ENCODE assay signal across 29 cellular contexts in genomic region chr2:29382486-29382885, GRCh38.
"Had no signal": no experiment of that assay in that cellular context is flagged by ENCODE, and none has a peak within 500 bp of the region (broad histone marks: within the 10 kb centered on the region; RNA-seq: fewer than 3 reads in every experiment).

No MANE protein-coding gene starts in this region.

- H3K9me3 ChIP-seq: colonic mucosa, esophagus squamous epithelium, mucosa of descending colon, neutrophil, pancreas, right lobe of liver, stomach, thyroid gland, vagina had no signal

- DNase-seq: colonic mucosa; effector memory CD8-positive, alpha-beta T cell; erythroblast; esophagus squamous epithelium; hypothalamus; immature natural killer cell; mucosa of descending colon; naive B cell; pancreas; retina; right lobe of liver; stimulated activated CD4-positive, alpha-beta T cell treated with anti-CD3 and anti-CD28 coated beads, Interleukin-12 subunit alpha, Interleukin-12 subunit beta, amount 100 ng/mL, for 4 hours; stimulated activated CD4-positive, alpha-beta T cell treated with anti-CD3 and anti-CD28 coated beads, Interleukin-1b, Interleukin-23, amount 100 ng/mL, for 48 hours; stimulated activated CD4-positive, alpha-beta T cell treated with anti-CD3 and anti-CD28 coated beads, Interleukin-4, amount 100 ng/mL, for 1 hour; stimulated activated CD8-positive, alpha-beta memory T cell treated with anti-CD3 and anti-CD28 coated beads, Interleukin-4, amount 100 ng/mL, for 48 hours; stimulated activated naive CD4-positive, alpha-beta T cell treated with Interleukin-2 at 50 U/mL for 16 hours; stomach; thyroid gland; trophoblast cell had no signal

- H3K4me3 ChIP-seq: colonic mucosa, esophagus squamous epithelium, lung, mucosa of descending colon, pancreas, right lobe of liver, smooth muscle cell, stomach, thyroid gland, vagina had no signal

- H3K9me3 Mint-ChIP-seq: dendritic cell treated with granulocyte-macrophage colony-stimulating factor and Interleukin-4, amounts not matched to agents 40 ng/mL and 50 ng/mL, for 4 days; effector memory CD8-positive, alpha-beta T cell; immature natural killer cell; memory B cell; mesothelial cell of epicardium; natural killer cell treated with Interleukin-12 subunit alpha and Interleukin-12 subunit beta and Interleukin-15 and Interleukin-18, amount 100 ng/mL, for 72 hours had no signal

- H3K4me3 Mint-ChIP-seq: dendritic cell treated with granulocyte-macrophage colony-stimulating factor and Interleukin-4, amounts not matched to agents 40 ng/mL and 50 ng/mL, for 4 days; effector memory CD8-positive, alpha-beta T cell; immature natural killer cell; memory B cell; mesothelial cell of epicardium; naive B cell; natural killer cell treated with Interleukin-12 subunit alpha and Interleukin-12 subunit beta and Interleukin-15 and Interleukin-18, amount 100 ng/mL, for 72 hours; neural crest cell had no signal

- H3K27me3 ChIP-seq: colonic mucosa, neutrophil, pancreas, right lobe of liver, stomach, thyroid gland, vagina had no signal

- H3K36me3 Mint-ChIP-seq: immature natural killer cell; memory B cell; mesothelial cell of epicardium; naive B cell; natural killer cell treated with Interleukin-12 subunit alpha and Interleukin-12 subunit beta and Interleukin-15 and Interleukin-18, amount 100 ng/mL, for 72 hours had no signal

- H3K36me3 ChIP-seq: colonic mucosa, esophagus squamous epithelium, neutrophil, pancreas, right lobe of liver, stomach, thyroid gland, vagina had no signal

- H3K4me1 Mint-ChIP-seq: immature natural killer cell, memory B cell, naive B cell, neural crest cell had no signal

- H3K4me1 ChIP-seq: colonic mucosa, esophagus squamous epithelium, pancreas, right lobe of liver, stomach, thyroid gland, vagina had no signal

- H3K27ac ChIP-seq: colonic mucosa, esophagus squamous epithelium, neutrophil, pancreas, right lobe of liver, stomach, thyroid gland, vagina had no signal

- H3K27ac Mint-ChIP-seq: dendritic cell treated with granulocyte-macrophage colony-stimulating factor and Interleukin-4, amounts not matched to agents 40 ng/mL and 50 ng/mL, for 4 days; effector memory CD8-positive, alpha-beta T cell; immature natural killer cell; memory B cell; mesothelial cell of epicardium; naive B cell; natural killer cell treated with Interleukin-12 subunit alpha and Interleukin-12 subunit beta and Interleukin-15 and Interleukin-18, amount 100 ng/mL, for 72 hours had no signal

- ATAC-seq: effector memory CD8-positive, alpha-beta T cell; left lobe of liver; mucosa of descending colon; pancreas; right lobe of liver had no signal

- H3K4me2 ChIP-seq: smooth muscle cell had no signal
